In the genomic region with DNA sequence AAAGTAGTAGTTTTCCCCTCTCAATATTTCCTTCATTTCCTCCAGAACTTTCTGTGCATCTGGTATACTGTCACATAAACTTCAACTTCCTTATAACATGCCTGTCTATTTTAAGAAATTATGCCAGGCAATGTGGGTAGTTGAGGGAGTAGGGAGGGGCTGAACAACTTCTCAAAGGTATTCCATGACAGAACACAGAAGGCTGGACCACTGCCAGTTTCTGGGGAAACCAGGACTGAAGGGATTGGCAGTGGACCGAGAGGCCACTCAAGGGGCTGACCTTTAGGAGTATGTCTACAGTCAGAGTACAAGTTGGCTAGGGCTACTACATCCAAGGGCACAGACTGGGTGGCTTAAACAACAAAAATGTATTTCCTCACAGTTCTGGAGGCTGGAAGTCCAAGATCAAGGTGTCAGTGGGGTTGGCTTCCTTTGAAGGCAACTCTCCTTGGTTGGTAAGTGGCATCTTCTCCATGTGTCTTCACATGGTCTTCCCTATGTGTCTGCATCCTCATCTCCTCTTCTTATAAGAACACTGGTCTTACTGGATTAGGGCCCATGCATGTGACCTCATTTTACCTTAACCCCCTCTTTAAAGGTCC, we compare ENCODE assay signal across 1 cellular context.
TF ChIP-seq lines count a peak whose summit lies in the region.

No MANE protein-coding gene starts in this region.

TF ChIP-seq in HepG2, 621 proteins besides CTCF, POLR2A, EP300 and RAD21:
- no peak for TF ChIP-seq ZNF230 (CRISPR knock-in tag; IDR thresholded peaks at IDR 0.05)
- TF ChIP-seq ZNF17 (CRISPR knock-in tag; IDR thresholded peaks at IDR 0.05) = no peak
- no peak for TF ChIP-seq NFIB (CRISPR knock-in tag; IDR thresholded peaks at IDR 0.05; ENCODE audit: borderline replicate concordance)
- no peak for TF ChIP-seq ESRRA (CRISPR knock-in tag; IDR thresholded peaks at IDR 0.05; ENCODE audit: low read depth)
- no peak for TF ChIP-seq ZNF326 (CRISPR knock-in tag; IDR thresholded peaks at IDR 0.05; ENCODE audit: borderline replicate concordance)
- TF ChIP-seq ZNF224 (CRISPR knock-in tag; IDR thresholded peaks at IDR 0.05) = no peak
- no peak for TF ChIP-seq ZFP36 (IDR thresholded peaks at IDR 0.05; ENCODE audit: borderline replicate concordance, low read depth, low read length, partially characterized antibody)
- TF ChIP-seq ZNF3 (CRISPR knock-in tag; IDR thresholded peaks at IDR 0.05) = no peak
- no peak for TF ChIP-seq RFX5 (IDR thresholded peaks at IDR 0.05; ENCODE audit: low read depth, low read length)
- TF ChIP-seq MIER3 (CRISPR knock-in tag; IDR thresholded peaks at IDR 0.05; ENCODE audit: borderline replicate concordance) = no peak
- no peak for TF ChIP-seq SIN3B (IDR thresholded peaks at IDR 0.05; ENCODE audit: low read length)
- TF ChIP-seq, protein P1, sequence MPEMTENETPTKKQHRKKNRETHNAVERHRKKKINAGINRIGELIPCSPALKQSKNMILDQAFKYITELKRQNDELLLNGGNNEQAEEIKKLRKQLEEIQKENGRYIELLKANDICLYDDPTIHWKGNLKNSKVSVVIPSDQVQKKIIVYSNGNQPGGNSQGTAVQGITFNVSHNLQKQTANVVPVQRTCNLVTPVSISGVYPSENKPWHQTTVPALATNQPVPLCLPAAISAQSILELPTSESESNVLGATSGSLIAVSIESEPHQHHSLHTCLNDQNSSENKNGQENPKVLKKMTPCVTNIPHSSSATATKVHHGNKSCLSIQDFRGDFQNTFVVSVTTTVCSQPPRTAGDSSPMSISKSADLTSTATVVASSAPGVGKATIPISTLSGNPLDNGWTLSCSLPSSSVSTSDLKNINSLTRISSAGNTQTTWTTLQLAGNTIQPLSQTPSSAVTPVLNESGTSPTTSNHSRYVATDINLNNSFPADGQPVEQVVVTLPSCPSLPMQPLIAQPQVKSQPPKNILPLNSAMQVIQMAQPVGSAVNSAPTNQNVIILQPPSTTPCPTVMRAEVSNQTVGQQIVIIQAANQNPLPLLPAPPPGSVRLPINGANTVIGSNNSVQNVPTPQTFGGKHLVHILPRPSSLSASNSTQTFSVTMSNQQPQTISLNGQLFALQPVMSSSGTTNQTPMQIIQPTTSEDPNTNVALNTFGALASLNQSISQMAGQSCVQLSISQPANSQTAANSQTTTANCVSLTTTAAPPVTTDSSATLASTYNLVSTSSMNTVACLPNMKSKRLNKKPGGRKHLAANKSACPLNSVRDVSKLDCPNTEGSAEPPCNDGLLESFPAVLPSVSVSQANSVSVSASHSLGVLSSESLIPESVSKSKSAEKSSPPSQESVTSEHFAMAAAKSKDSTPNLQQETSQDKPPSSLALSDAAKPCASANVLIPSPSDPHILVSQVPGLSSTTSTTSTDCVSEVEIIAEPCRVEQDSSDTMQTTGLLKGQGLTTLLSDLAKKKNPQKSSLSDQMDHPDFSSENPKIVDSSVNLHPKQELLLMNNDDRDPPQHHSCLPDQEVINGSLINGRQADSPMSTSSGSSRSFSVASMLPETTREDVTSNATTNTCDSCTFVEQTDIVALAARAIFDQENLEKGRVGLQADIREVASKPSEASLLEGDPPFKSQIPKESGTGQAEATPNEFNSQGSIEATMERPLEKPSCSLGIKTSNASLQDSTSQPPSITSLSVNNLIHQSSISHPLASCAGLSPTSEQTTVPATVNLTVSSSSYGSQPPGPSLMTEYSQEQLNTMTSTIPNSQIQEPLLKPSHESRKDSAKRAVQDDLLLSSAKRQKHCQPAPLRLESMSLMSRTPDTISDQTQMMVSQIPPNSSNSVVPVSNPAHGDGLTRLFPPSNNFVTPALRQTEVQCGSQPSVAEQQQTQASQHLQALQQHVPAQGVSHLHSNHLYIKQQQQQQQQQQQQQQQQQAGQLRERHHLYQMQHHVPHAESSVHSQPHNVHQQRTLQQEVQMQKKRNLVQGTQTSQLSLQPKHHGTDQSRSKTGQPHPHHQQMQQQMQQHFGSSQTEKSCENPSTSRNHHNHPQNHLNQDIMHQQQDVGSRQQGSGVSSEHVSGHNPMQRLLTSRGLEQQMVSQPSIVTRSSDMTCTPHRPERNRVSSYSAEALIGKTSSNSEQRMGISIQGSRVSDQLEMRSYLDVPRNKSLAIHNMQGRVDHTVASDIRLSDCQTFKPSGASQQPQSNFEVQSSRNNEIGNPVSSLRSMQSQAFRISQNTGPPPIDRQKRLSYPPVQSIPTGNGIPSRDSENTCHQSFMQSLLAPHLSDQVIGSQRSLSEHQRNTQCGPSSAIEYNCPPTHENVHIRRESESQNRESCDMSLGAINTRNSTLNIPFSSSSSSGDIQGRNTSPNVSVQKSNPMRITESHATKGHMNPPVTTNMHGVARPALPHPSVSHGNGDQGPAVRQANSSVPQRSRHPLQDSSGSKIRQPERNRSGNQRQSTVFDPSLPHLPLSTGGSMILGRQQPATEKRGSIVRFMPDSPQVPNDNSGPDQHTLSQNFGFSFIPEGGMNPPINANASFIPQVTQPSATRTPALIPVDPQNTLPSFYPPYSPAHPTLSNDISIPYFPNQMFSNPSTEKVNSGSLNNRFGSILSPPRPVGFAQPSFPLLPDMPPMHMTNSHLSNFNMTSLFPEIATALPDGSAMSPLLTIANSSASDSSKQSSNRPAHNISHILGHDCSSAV (CRISPR knock-in tag; IDR thresholded peaks at IDR 0.05; ENCODE audit: borderline replicate concordance) = no peak
- no peak for TF ChIP-seq ARID2 (CRISPR knock-in tag; IDR thresholded peaks at IDR 0.05; ENCODE audit: borderline replicate concordance)
- TF ChIP-seq ZFY (CRISPR knock-in tag; IDR thresholded peaks at IDR 0.05) = no peak
- TF ChIP-seq ZNF782 (CRISPR knock-in tag; IDR thresholded peaks at IDR 0.05; ENCODE audit: borderline replicate concordance) = no peak
- TF ChIP-seq, protein P2, sequence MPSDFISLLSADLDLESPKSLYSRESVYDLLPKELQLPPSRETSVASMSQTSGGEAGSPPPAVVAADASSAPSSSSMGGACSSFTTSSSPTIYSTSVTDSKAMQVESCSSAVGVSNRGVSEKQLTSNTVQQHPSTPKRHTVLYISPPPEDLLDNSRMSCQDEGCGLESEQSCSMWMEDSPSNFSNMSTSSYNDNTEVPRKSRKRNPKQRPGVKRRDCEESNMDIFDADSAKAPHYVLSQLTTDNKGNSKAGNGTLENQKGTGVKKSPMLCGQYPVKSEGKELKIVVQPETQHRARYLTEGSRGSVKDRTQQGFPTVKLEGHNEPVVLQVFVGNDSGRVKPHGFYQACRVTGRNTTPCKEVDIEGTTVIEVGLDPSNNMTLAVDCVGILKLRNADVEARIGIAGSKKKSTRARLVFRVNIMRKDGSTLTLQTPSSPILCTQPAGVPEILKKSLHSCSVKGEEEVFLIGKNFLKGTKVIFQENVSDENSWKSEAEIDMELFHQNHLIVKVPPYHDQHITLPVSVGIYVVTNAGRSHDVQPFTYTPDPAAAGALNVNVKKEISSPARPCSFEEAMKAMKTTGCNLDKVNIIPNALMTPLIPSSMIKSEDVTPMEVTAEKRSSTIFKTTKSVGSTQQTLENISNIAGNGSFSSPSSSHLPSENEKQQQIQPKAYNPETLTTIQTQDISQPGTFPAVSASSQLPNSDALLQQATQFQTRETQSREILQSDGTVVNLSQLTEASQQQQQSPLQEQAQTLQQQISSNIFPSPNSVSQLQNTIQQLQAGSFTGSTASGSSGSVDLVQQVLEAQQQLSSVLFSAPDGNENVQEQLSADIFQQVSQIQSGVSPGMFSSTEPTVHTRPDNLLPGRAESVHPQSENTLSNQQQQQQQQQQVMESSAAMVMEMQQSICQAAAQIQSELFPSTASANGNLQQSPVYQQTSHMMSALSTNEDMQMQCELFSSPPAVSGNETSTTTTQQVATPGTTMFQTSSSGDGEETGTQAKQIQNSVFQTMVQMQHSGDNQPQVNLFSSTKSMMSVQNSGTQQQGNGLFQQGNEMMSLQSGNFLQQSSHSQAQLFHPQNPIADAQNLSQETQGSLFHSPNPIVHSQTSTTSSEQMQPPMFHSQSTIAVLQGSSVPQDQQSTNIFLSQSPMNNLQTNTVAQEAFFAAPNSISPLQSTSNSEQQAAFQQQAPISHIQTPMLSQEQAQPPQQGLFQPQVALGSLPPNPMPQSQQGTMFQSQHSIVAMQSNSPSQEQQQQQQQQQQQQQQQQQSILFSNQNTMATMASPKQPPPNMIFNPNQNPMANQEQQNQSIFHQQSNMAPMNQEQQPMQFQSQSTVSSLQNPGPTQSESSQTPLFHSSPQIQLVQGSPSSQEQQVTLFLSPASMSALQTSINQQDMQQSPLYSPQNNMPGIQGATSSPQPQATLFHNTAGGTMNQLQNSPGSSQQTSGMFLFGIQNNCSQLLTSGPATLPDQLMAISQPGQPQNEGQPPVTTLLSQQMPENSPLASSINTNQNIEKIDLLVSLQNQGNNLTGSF (CRISPR knock-in tag; IDR thresholded peaks at IDR 0.05) = no peak
- TF ChIP-seq REPIN1 (CRISPR knock-in tag; IDR thresholded peaks at IDR 0.05; ENCODE audit: borderline replicate concordance, low read depth) = no peak
- TF ChIP-seq ZNF121 (CRISPR knock-in tag; IDR thresholded peaks at IDR 0.05) = no peak
- TF ChIP-seq, protein P3, sequence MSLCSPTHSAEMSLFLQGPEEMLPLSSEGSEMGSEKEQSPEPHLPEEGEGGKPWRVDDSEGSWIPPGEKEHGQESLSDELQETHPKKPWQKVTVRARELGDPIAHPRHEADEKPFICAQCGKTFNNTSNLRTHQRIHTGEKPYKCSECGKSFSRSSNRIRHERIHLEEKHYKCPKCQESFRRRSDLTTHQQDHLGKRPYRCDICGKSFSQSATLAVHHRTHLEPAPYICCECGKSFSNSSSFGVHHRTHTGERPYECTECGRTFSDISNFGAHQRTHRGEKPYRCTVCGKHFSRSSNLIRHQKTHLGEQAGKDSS (CRISPR knock-in tag; IDR thresholded peaks at IDR 0.05; ENCODE audit: borderline replicate concordance, low read depth) = no peak
- TF ChIP-seq, protein P4, sequence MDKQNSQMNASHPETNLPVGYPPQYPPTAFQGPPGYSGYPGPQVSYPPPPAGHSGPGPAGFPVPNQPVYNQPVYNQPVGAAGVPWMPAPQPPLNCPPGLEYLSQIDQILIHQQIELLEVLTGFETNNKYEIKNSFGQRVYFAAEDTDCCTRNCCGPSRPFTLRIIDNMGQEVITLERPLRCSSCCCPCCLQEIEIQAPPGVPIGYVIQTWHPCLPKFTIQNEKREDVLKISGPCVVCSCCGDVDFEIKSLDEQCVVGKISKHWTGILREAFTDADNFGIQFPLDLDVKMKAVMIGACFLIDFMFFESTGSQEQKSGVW (CRISPR knock-in tag; IDR thresholded peaks at IDR 0.05; ENCODE audit: borderline replicate concordance) = no peak
